ENCODE assay signal across 17 cellular contexts in the genomic region with DNA sequence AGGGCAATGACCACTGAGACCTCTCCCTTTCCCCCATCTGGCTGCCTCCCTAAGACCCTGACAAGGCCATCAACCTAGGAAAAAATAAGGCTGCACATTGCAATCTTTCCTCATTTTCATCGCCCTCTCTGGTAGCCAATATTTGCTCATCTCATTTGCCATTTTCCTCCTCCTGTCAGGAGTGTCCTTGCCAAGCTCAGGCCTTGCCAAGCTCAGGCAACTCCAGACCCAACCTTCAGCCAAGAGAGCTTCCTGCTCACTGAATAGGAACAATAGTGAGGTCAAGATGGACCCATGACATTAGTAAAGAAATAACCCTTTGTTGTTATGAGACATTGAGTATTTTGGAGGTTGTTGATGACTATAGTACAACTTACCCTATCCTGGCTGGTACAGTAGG.
DNase-seq lines count a peak whose midpoint lies in the region; ATAC-seq, FAIRE-seq and TF ChIP-seq lines count a peak whose summit lies in the region.
"Had no signal": no experiment of that assay in that cellular context is flagged by ENCODE, and none has a peak within 500 bp of the region (broad histone marks: within the 10 kb centered on the region; RNA-seq: fewer than 3 reads in every experiment).

No MANE protein-coding gene starts in this region.

- FAIRE-seq in GM12892 (lab: Jason Lieb, UNC): no peak
- FAIRE-seq: GM12878, GM18507 had no signal

- no peak overlapping the region for H4K8ac ChIP-seq in neuronal stem cell (ENCODE audit: low read depth, low read length)

- H3K9me3 ChIP-seq in neuronal stem cell (replicated peaks in 1 of 2; ENCODE audit: control insufficient read depth in 2 of 2, insufficient read depth in 1 of 2, low read depth in 1 of 2, low read length in 2 of 2): no peaks in the 10 kb centered on the region
- H3K9me3 ChIP-seq: Caco-2 had no signal

- no peak overlapping the region for H2AFZ ChIP-seq in neuronal stem cell (ENCODE audit: low read length)
- H2AFZ ChIP-seq: GM23338 had no signal

- H3K79me1 ChIP-seq in neuronal stem cell (ENCODE audit: low read depth, low read length): no peaks in the 10 kb centered on the region

- H3K27me3 ChIP-seq in neuronal stem cell (ENCODE audit: control insufficient read depth in 3 of 3, insufficient read depth in 3 of 3, low read depth in 1 of 3, low read length in 3 of 3): no peaks in the 10 kb centered on the region

- H2BK15ac ChIP-seq in neuronal stem cell (ENCODE audit: low read length): no peak overlapping the region

- in situ Hi-C loops in G401 (cut with HindIII; ENCODE audit: low sequenced_read_pairs): no loop called here

- no peaks in the 10 kb centered on the region for H3K36me3 ChIP-seq in neuronal stem cell (replicated peaks in 1 of 2; ENCODE audit: control insufficient read depth in 2 of 2, insufficient read depth in 2 of 2, low read length in 2 of 2)

- no peak overlapping the region for H3K9ac ChIP-seq in neuronal stem cell (ENCODE audit: low read depth, low read length, poor library complexity)

- peak overlapping the region; percentile 19 for H3K4me2 ChIP-seq in neuronal stem cell (ENCODE audit: insufficient read depth, low read length, poor library complexity, severe bottlenecking)
- H3K4me2 ChIP-seq: GM23338 had no signal

- H3K4ac ChIP-seq in neuronal stem cell (ENCODE audit: low read length): no peak overlapping the region

- peak; percentile 96 for DNase-seq in G401 (ENCODE audit: low spot score)
- peak; percentile 32 to 65 for DNase-seq in NCI-H446 (lab: John Stamatoyannopoulos, UW)
- peak; percentile 94 for DNase-seq in cerebellar cortex (ENCODE audit: low spot score)
- DNase-seq in neuronal stem cell (ENCODE audit: low spot score): no peak
- DNase-seq in GM12892 (ENCODE audit: insufficient read length): no peak
- no peak for DNase-seq in stimulated activated CD4-positive, alpha-beta T cell treated with anti-CD3 and anti-CD28 coated beads, Interleukin-2, amount 100 ng/mL, for 48 hours
- DNase-seq: Caco-2; CD4-positive, CD25-positive, alpha-beta regulatory T cell; CD8-positive, alpha-beta T cell; DMS153; DND-41; H9 had no signal

- no peak overlapping the region for H2BK5ac ChIP-seq in neuronal stem cell (ENCODE audit: low read length)

- H3K18ac ChIP-seq in neuronal stem cell (ENCODE audit: low read length): no peak overlapping the region

- H3K4me3 ChIP-seq in neuronal stem cell (ENCODE audit: low read length in 2 of 2): no peak overlapping the region
- H3K4me3 ChIP-seq: GM12878, GM23338 had no signal

- no peak for ATAC-seq in GM21381 (IDR thresholded peaks at IDR 0.05; ENCODE audit: unreplicated experiment)
- ATAC-seq: CD8-positive, alpha-beta T cell; GM12878; GM23338; HCT116 had no signal

- no peak overlapping the region for H2BK120ac ChIP-seq in neuronal stem cell (ENCODE audit: low read depth, low read length)

- no CpG with 5 or more reads among the region's 1 CpG for WGBS in neuronal stem cell (ENCODE audit: extremely low coverage in 2 of 2, insufficient read length in 2 of 2, insufficient replicate concordance in 1 of 2), 2 donors

- H2AK5ac ChIP-seq in neuronal stem cell (ENCODE audit: low read depth, low read length): no peak overlapping the region

- no peak overlapping the region for H2BK12ac ChIP-seq in neuronal stem cell (ENCODE audit: low read length)

- H3K14ac ChIP-seq in neuronal stem cell (ENCODE audit: low read length): no peak overlapping the region

- no peaks in the 10 kb centered on the region for H3K4me1 ChIP-seq in neuronal stem cell (ENCODE audit: control insufficient read depth in 2 of 2, insufficient read depth in 1 of 2, low read depth in 1 of 2, low read length in 2 of 2)
- H3K4me1 ChIP-seq: Caco-2 had no signal

- no peak for TF ChIP-seq POLR2A in GM12892 (IDR thresholded peaks at IDR 0.05; ENCODE audit: low read depth, low read length)

- no peak overlapping the region for H4K91ac ChIP-seq in neuronal stem cell (ENCODE audit: low read depth, low read length, poor library complexity)

- no peak overlapping the region for H3K27ac ChIP-seq in neuronal stem cell (replicated peaks; ENCODE audit: low read length)

- no peak overlapping the region for H3K23ac ChIP-seq in neuronal stem cell (ENCODE audit: low read depth, low read length, poor library complexity)

Comparison
In these comparisons a context has a peak if more than half of its experiments do, and no peak if none do; other contexts are left out.
1. DNase-seq: peak in G401 (single experiment), NCI-H446 (2 of 2) and cerebellar cortex (single experiment); none in neuronal stem cell (single experiment), GM12892 (single experiment) and stimulated activated CD4-positive, alpha-beta T cell treated with anti-CD3 and anti-CD28 coated beads, Interleukin-2, amount 100 ng/mL, for 48 hours (0 of 2).